8 cellular contexts compared by ENCODE assay signal in genomic region chr13:111114362-111115050, GRCh38. TPM values are rescaled to one million over a fixed set of nuclear protein-coding genes. Genes with fewer than 3 reads are reported as not detected.
DNase-seq lines count a peak whose midpoint lies in the region; ATAC-seq, FAIRE-seq and TF ChIP-seq lines count a peak whose summit lies in the region.

No MANE protein-coding gene starts in this region.

- no peak for FAIRE-seq in GM19239 (lab: Jason Lieb, UNC)

- H3K4me1 Mint-ChIP-seq in stimulated activated memory B cell treated with anti-CD40 and anti-IgM and Interleukin-4, amounts not matched to agents 10 μg/mL and 1 μg/mL and 100 μg/mL, for 72 hours, result peaks cover 7% of the 10 kb centered on the region

- H3K27ac ChIP-seq in RWPE2 (ENCODE audit: poor library complexity, severe bottlenecking) (no peak overlapping the region), coronary artery (peak overlapping the region; percentile 96 to 98)

- H3K4me3 ChIP-seq in RWPE2 (ENCODE audit: severe bottlenecking) (peak overlapping the region; percentile 23), coronary artery (peak overlapping the region; percentile 84)

- H3K4me3 Mint-ChIP-seq in stimulated activated memory B cell treated with anti-CD40 and anti-IgM and Interleukin-4, amounts not matched to agents 10 μg/mL and 1 μg/mL and 100 μg/mL, for 72 hours, result peak overlapping the region; percentile 82

- no peaks in the 10 kb centered on the region for H3K36me3 ChIP-seq in RWPE2 (ENCODE audit: low read depth)

- TF ChIP-seq CTCF in RWPE2 (IDR thresholded peaks at IDR 0.05; ENCODE audit: poor library complexity, severe bottlenecking) (no peak), coronary artery (IDR thresholded peaks at IDR 0.05) (no peak)

- peaks cover 2% of the 10 kb centered on the region for H3K9me3 ChIP-seq in RWPE2 (ENCODE audit: severe bottlenecking)

- no peaks in the 10 kb centered on the region for H3K9me3 Mint-ChIP-seq in stimulated activated memory B cell treated with anti-CD40 and anti-IgM and Interleukin-4, amounts not matched to agents 10 μg/mL and 1 μg/mL and 100 μg/mL, for 72 hours

- H3K36me3 Mint-ChIP-seq in stimulated activated memory B cell treated with anti-CD40 and anti-IgM and Interleukin-4, amounts not matched to agents 10 μg/mL and 1 μg/mL and 100 μg/mL, for 72 hours, result no peaks in the 10 kb centered on the region

- no peaks in the 10 kb centered on the region for H3K4me1 ChIP-seq in RWPE2 (ENCODE audit: insufficient read depth, poor library complexity, severe bottlenecking)

- ATAC-seq in RWPE2 (ENCODE audit: low read depth), result peak; percentile 50
- ATAC-seq in left lobe of liver, result peak; percentile 46
- ATAC-seq in stimulated activated memory B cell treated with anti-CD40 and anti-IgM and Interleukin-4, amounts not matched to agents 10 μg/mL and 1 μg/mL and 100 μg/mL, for 72 hours, result peak; percentile 53
- ATAC-seq in HG03039 (IDR thresholded peaks at IDR 0.05; ENCODE audit: unreplicated experiment), result no peak
- no peak for ATAC-seq in HG02840 (IDR thresholded peaks at IDR 0.05; ENCODE audit: low FRiP score, unreplicated experiment)

- H3K27me3 ChIP-seq in RWPE2 (ENCODE audit: insufficient read depth, poor library complexity, severe bottlenecking), result peaks cover 88% of the 10 kb centered on the region

- DNase-seq in Ammon's horn (ENCODE audit: low spot score), result peak; percentile 35
- peak; percentile 47 for DNase-seq in GM19239 (ENCODE audit: insufficient read length, low spot score)
- no peak for DNase-seq in RWPE2 (ENCODE audit: low spot score)
- peak; percentile 84 for DNase-seq in coronary artery (ENCODE audit: low spot score)
- DNase-seq in left lobe of liver (ENCODE audit: low spot score), result no peak

- peaks cover 73% of the 10 kb centered on the region for H3K27me3 Mint-ChIP-seq in stimulated activated memory B cell treated with anti-CD40 and anti-IgM and Interleukin-4, amounts not matched to agents 10 μg/mL and 1 μg/mL and 100 μg/mL, for 72 hours

- H3K27ac Mint-ChIP-seq in stimulated activated memory B cell treated with anti-CD40 and anti-IgM and Interleukin-4, amounts not matched to agents 10 μg/mL and 1 μg/mL and 100 μg/mL, for 72 hours, result peak overlapping the region; percentile 14

RNA-seq across cellular contexts. Expression of gene ARHGEF7, which starts 0.6 kb away (rescaled TPM):
- total RNA-seq in left lobe of liver, result 34.6 TPM

Comparison
In these comparisons a context has a peak if more than half of its experiments do, and no peak if none do; other contexts are left out.
1. DNase-seq: peak in Ammon's horn (single experiment), GM19239 (single experiment) and coronary artery (single experiment); none in RWPE2 (single experiment) and left lobe of liver (single experiment).
2. ATAC-seq: peak in RWPE2 (single experiment), left lobe of liver (single experiment) and stimulated activated memory B cell treated with anti-CD40 and anti-IgM and Interleukin-4, amounts not matched to agents 10 μg/mL and 1 μg/mL and 100 μg/mL, for 72 hours (single experiment); none in HG03039 (single experiment) and HG02840 (single experiment).